Comparison of ENCODE assay signal across 7 cellular contexts in the genomic region with DNA sequence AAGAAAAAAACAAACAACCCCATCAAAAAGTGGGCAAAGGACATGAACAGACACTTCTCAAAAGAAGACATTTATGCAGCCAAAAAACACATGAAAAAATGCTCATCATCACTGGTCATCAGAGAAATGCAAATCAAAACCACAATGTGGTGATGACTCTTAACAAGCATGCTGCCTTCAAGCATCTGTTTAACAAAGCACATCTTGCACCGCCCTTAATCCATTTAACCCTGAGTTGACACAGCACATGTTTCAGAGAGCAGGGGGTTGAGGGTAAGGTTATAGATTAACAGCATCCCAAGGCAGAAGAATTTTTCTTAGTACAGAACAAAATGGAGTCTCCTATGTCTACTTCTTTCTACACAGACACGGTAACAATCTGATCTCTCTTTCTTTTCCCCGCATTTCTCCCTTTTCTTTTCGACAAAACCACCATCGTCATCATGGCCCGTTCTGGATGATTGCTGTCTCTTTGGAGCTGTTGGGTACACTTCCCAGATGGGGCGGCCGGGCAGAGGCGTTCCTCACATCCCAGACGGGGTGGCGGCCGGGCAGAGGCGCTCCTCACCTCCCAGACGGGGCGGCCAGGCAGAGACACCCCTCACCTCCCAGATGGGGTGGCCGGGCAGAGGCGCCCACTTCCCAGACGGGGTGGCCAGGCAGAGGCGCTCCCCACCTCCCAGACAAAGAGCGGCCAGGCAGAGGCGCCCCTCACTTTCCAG. TPM values are rescaled to one million over a fixed set of nuclear protein-coding genes. Genes with fewer than 3 reads are reported as not detected.
DNase-seq lines count a peak whose midpoint lies in the region; ATAC-seq, FAIRE-seq and TF ChIP-seq lines count a peak whose summit lies in the region.
"Not testable (repeated sequence)": the region's sequence is repeated elsewhere in the genome, so short reads cannot be mapped to it uniquely, and the experiment has no call there.

No MANE protein-coding gene starts in this region.

- peaks cover 10% of the 10 kb centered on the region for H3K36me3 Mint-ChIP-seq in HFFc6 (ENCODE audit: low read depth)
- H3K36me3 Mint-ChIP-seq in osteocyte (ENCODE audit: unreplicated experiment): not testable (repeated sequence)

- peak; percentile 60 for ATAC-seq in GM12878

- H3K27ac ChIP-seq in SJCRH30 (peak overlapping the region; percentile 29), fibroblast of lung (ENCODE audit: insufficient read depth, low read length) (peak overlapping the region; percentile 34)
- not testable (repeated sequence) for H3K27ac ChIP-seq in GM12878 (ENCODE audit: control insufficient read depth, insufficient read depth)

- TF ChIP-seq POLR2A in GM12878 (IDR thresholded peaks at IDR 0.05; ENCODE audit: low read depth, low read length): not testable (repeated sequence)

- intact Hi-C loops in GM12878 (cut with micrococcal nuclease; ENCODE audit: unreplicated experiment): not testable (repeated sequence)

- POLR2A ChIA-PET in GM12878 (lab: Charles Lee): not testable (repeated sequence)

- DNase-seq in Caki2 (ENCODE audit: low read depth) (peak; percentile 40), HFFc6 (peak; percentile 84), fibroblast of lung (ENCODE audit: low read depth in 2 of 2) (peak; percentile 61 to 89), iris pigment epithelial cell (ENCODE audit: low read depth) (peak; percentile 82)
- DNase-seq in SJCRH30; GM12878 (ENCODE audit: low read depth, low spot score); osteocyte (ENCODE audit: extremely low spot score, unreplicated experiment): not testable (repeated sequence)

- H3K4me1 Mint-ChIP-seq in HFFc6 (ENCODE audit: low read depth) (peaks cover 73% of the 10 kb centered on the region), osteocyte (ENCODE audit: unreplicated experiment) (peaks cover 53% of the 10 kb centered on the region)

- not testable (repeated sequence) for TF ChIP-seq CTCF in HFFc6 (IDR thresholded peaks at IDR 0.05); GM12878 (IDR thresholded peaks at IDR 0.05 in 2 of 3, conservative IDR thresholded peaks at IDR 0.05 in 1 of 3; ENCODE audit: control insufficient read depth in 2 of 3, extremely low read depth in 1 of 3, insufficient read depth in 1 of 3, low read depth in 3 of 3, low read length in 3 of 3); fibroblast of lung (conservative IDR thresholded peaks at IDR 0.05 in 1 of 2, IDR thresholded peaks at IDR 0.05 in 1 of 2; ENCODE audit: low read depth in 1 of 2, low read length in 2 of 2); osteocyte (IDR thresholded peaks at IDR 0.05)

- RAD21 ChIA-PET in GM12878 (lab: Charles Lee; ENCODE audit: unreplicated experiment): not testable (repeated sequence)

- not testable (repeated sequence) for FAIRE-seq in GM12878 (lab: Jason Lieb, UNC)

- TF ChIP-seq RAD21 in GM12878 (IDR thresholded peaks at IDR 0.05; ENCODE audit: insufficient read depth, low read depth, low read length): not testable (repeated sequence)

- H2AFZ ChIP-seq in GM12878 (ENCODE audit: control insufficient read depth, low read depth, low read length); fibroblast of lung (ENCODE audit: low read length): not testable (repeated sequence)

- not testable (repeated sequence) for H3K9ac ChIP-seq in GM12878 (ENCODE audit: control insufficient read depth, insufficient read depth, low read length); fibroblast of lung (ENCODE audit: insufficient read depth, low read length)

- not testable (repeated sequence) for BruUV-seq in GM12878 (replicated peaks; lab: Mats Ljungman, UMichigan)

- H3K4me2 ChIP-seq in GM12878 (ENCODE audit: control insufficient read depth, insufficient read depth); fibroblast of lung (ENCODE audit: extremely low read depth, insufficient read depth, low read length): not testable (repeated sequence)

- CTCF ChIA-PET in GM12878 (lab: Yijun Ruan, JAX): not testable (repeated sequence)

- peak overlapping the region; percentile 50; the same call in 1 of the 2 replicates for H3K4me3 Mint-ChIP-seq in HFFc6
- H3K4me3 Mint-ChIP-seq in osteocyte (ENCODE audit: unreplicated experiment): not testable (repeated sequence)

- SMC1A ChIA-PET in GM12878 (lab: Charles Lee; ENCODE audit: uncharacterized antibody, unreplicated experiment): not testable (repeated sequence)

- WGBS in GM12878 (ENCODE audit: insufficient coverage, insufficient replicate concordance, low lambda C conversion rate, missing lambda C conversion rate): 94% methylated on average over 21 of the region's 21 CpGs

- not testable (repeated sequence) for H3K27me3 Mint-ChIP-seq in HFFc6 (ENCODE audit: insufficient read depth); osteocyte (ENCODE audit: unreplicated experiment)

- not testable (repeated sequence) for TF ChIP-seq EP300 in GM12878 (IDR thresholded peaks at IDR 0.05; ENCODE audit: borderline replicate concordance in 1 of 2, control insufficient read depth in 1 of 2, low read depth in 2 of 2, low read length in 2 of 2)

- H3K27ac Mint-ChIP-seq in HFFc6: peak overlapping the region; percentile 82
- peak overlapping the region; percentile 54 for H3K27ac Mint-ChIP-seq in osteocyte (ENCODE audit: unreplicated experiment)

- H3K36me3 ChIP-seq in SJCRH30; GM12878 (ENCODE audit: control insufficient read depth in 2 of 2, insufficient read depth in 2 of 2, low read length in 1 of 2); fibroblast of lung (ENCODE audit: control insufficient read depth, insufficient read depth, low read length): not testable (repeated sequence)

- not testable (repeated sequence) for H3K9me3 ChIP-seq in SJCRH30 (replicated peaks); GM12878 (replicated peaks; ENCODE audit: control insufficient read depth, insufficient read depth, low read length); fibroblast of lung (ENCODE audit: control insufficient read depth, insufficient read depth, low read depth, low read length)

- H4K20me1 ChIP-seq in GM12878 (ENCODE audit: control insufficient read depth, insufficient read depth); fibroblast of lung (ENCODE audit: control insufficient read depth, extremely low read depth, insufficient read depth, low read length): not testable (repeated sequence)

- in situ Hi-C loops in Caki2 (cut with HindIII; ENCODE audit: low pct_unique_long_range_greater_than_20kb, low sequenced_read_pairs) (loop anchor here (25.0 kb wide), 2 partner anchors 248 to 373 kb away; no protein-coding TSS in a partner anchor), GM12878 (cut with MboI) (loop anchor here (10.0 kb wide), 2 partner anchors 135 to 205 kb away; a partner anchor contains a TSS)

- not testable (repeated sequence) for H3K4me1 ChIP-seq in SJCRH30; GM12878 (ENCODE audit: control insufficient read depth, insufficient read depth, low read length)
- peaks cover 25% of the 10 kb centered on the region for H3K4me1 ChIP-seq in fibroblast of lung (ENCODE audit: control insufficient read depth, extremely low read depth, insufficient read depth, low read length)

- not testable (repeated sequence) for H3K27me3 ChIP-seq in SJCRH30; GM12878 (replicated peaks in 1 of 2; ENCODE audit: control insufficient read depth in 2 of 2, insufficient read depth in 2 of 2, low read length in 1 of 2); fibroblast of lung (ENCODE audit: control insufficient read depth, insufficient read depth, low read length)

- peaks cover 10% of the 10 kb centered on the region for H3K9me3 Mint-ChIP-seq in HFFc6
- not testable (repeated sequence) for H3K9me3 Mint-ChIP-seq in osteocyte (ENCODE audit: unreplicated experiment)

- not testable (repeated sequence) for H3K79me2 ChIP-seq in GM12878 (ENCODE audit: control insufficient read depth, insufficient read depth, low read length); fibroblast of lung (ENCODE audit: control insufficient read depth, insufficient read depth, low read length)

- H3K4me3 ChIP-seq in SJCRH30; GM12878; fibroblast of lung (replicated peaks in 1 of 4; ENCODE audit: control extremely low read depth in 1 of 4, insufficient read depth in 1 of 4, low read depth in 3 of 4, low read length in 4 of 4): not testable (repeated sequence)

TF ChIP-seq in GM12878, 131 proteins besides CTCF, POLR2A, EP300 and RAD21:
- TF ChIP-seq BHLHE40 (IDR thresholded peaks at IDR 0.05; ENCODE audit: borderline replicate concordance in 1 of 2, low read depth in 2 of 2, low read length in 1 of 2): peak in 1 of 2 experiments; percentile 18; a peak in 1 of 4 replicates

RNA-seq across cellular contexts. Expression of a gene that starts 7.2 kb away (rescaled TPM):
- 78.5 and 81.3 TPM in 2 replicates for total RNA-seq in Caki2 (2014; rRNA removed; shearing (Covaris generic); ENCODE audit: low replicate concordance)
- 10 to 100 TPM; 32.6 to 46.8 (median 43.0) TPM for total RNA-seq in HFFc6 (2021; fragmentation: NEBNext Ultra II Directional; extraction: Animal tissue kit (Norgen Biotek cat#: 25700))
- 32.5 and 33.5 TPM in 2 replicates for total RNA-seq in SJCRH30 (2014; rRNA removed; shearing (Covaris generic))
- 96.1 and 98.4 TPM in 2 replicates for total RNA-seq in GM12878 (2013; cell fraction: nucleolus; rRNA removed)
- total RNA-seq in GM12878 (2014; rRNA removed): 31.1 and 37.9 TPM in 2 replicates
- total RNA-seq in GM12878 (2014; rRNA removed; fragmentation: Illumina TruSeq; extraction: Trizol): 38.6 and 40.1 TPM in 2 replicates
- 23.1 and 25.0 TPM in 2 replicates for total RNA-seq in GM12878 (2021)
- 13.4 TPM for polyA plus RNA-seq in GM12878 (2011; ENCODE audit: low read depth)
- polyA plus RNA-seq in GM12878 (2011; rRNA removed): 24.6 and 37.0 TPM in 2 replicates
- 11.7 and 16.1 TPM in 2 replicates for polyA plus RNA-seq in GM12878 (2011; cell fraction: cytosol; rRNA removed)
- 11.6 and 17.2 TPM in 2 replicates for polyA plus RNA-seq in GM12878 (2011; cell fraction: nucleus; rRNA removed)
- polyA plus RNA-seq in GM12878 (2012): 10.9 and 14.0 TPM in 2 replicates
- 26.7 and 33.1 TPM in 2 replicates for polyA plus RNA-seq in GM12878 (2014; fragmentation: Illumina TruSeq; extraction: Trizol)
- 10 to 100 TPM; 13.2 to 18.6 TPM for polyA plus RNA-seq in GM12878 (2014; fragmentation: Nextera tagmentation; extraction: Ambion mirVana)
- 15.2 and 17.7 TPM in 2 replicates for polyA plus RNA-seq in GM12878 (2014; rRNA removed)
- 10 to 100 TPM; 25.2 to 26.5 TPM for polyA plus RNA-seq in GM12878 (2016; fragmentation: Nextera tagmentation; extraction: Ambion mirVana)
- 42.6 and 44.5 TPM in 2 replicates for polyA minus RNA-seq in GM12878 (2011; rRNA and poly(A)+ RNA removed)
- 14.2 and 17.9 TPM in 2 replicates for polyA minus RNA-seq in GM12878 (2011; cell fraction: cytosol; rRNA and poly(A)+ RNA removed)
- 47.8 and 80.0 TPM in 2 replicates for polyA minus RNA-seq in GM12878 (2011; cell fraction: nucleus; rRNA and poly(A)+ RNA removed)
- total RNA-seq in fibroblast of lung: 35.2 and 59.9 TPM in 2 replicates
- polyA plus RNA-seq in fibroblast of lung: 28.0 and 51.5 TPM in 2 replicates
- 16.3 and 36.7 TPM in 2 replicates for polyA plus RNA-seq in fibroblast of lung (2012)
- polyA minus RNA-seq in fibroblast of lung (ENCODE audit: low replicate concordance): 4.2 and 30.7 TPM in 2 replicates
- 10.4 and 11.9 TPM in 2 replicates for total RNA-seq in osteocyte
